10 cellular contexts compared by ENCODE assay signal in the genomic region with DNA sequence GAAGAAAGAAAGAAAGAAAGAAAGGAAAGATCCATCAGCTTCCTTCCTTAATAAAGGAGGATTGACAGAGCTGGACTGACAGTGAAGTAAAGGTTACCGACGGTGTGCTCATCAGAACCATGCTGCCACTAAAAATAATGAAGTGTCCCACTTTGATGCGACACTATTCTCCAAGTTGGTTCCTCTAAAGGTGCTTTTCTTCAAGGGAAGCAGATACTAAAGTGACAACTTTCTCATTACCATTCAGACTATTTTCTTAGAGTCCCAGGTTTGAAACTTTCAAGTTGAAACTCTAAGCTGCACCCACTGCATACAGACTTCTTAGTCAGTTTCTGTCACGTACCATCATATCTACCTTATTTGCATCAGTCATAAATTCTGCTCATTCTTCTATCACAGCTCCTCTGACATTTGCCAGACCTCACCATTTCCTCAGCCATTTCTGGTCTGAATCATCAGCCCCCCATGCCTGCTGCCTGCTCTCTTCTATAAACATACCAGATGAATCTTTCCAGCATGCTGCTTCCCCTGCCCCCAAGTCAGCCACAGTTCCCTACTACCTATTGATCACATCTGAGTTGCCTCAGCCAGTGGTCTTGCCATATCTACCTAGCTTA.
DNase-seq lines count a peak whose midpoint lies in the region; ATAC-seq and TF ChIP-seq lines count a peak whose summit lies in the region.
"Had no signal": no experiment of that assay in that cellular context is flagged by ENCODE, and none has a peak within 500 bp of the region (broad histone marks: within the 10 kb centered on the region; RNA-seq: fewer than 3 reads in every experiment).

No MANE protein-coding gene starts in this region.

- H3K4me1 ChIP-seq in heart right ventricle (peaks cover 6 to 53% (median 40%) of the 10 kb centered on the region in 9 donors), neuronal stem cell (ENCODE audit: control insufficient read depth in 2 of 2, insufficient read depth in 1 of 2, low read depth in 1 of 2, low read length in 2 of 2) (peaks cover 0 to 3% of the 10 kb centered on the region in 2 donors), Caco-2 (no peaks in the 10 kb centered on the region)

- no peaks in the 10 kb centered on the region for H3K4me1 Mint-ChIP-seq in Caco-2 (ENCODE audit: low read depth, unreplicated experiment)

- CTCF ChIA-PET in Caco-2 (lab: Charles Lee) = no interaction called here

- no peaks in the 10 kb centered on the region for H3K9me3 ChIP-seq in heart right ventricle
- no peaks in the 10 kb centered on the region for H3K9me3 ChIP-seq in neuronal stem cell (replicated peaks in 1 of 2; ENCODE audit: control insufficient read depth in 2 of 2, insufficient read depth in 1 of 2, low read depth in 1 of 2, low read length in 2 of 2)
- no peaks in the 10 kb centered on the region for H3K9me3 ChIP-seq in Caco-2

- no peaks in the 10 kb centered on the region for H3K36me3 Mint-ChIP-seq in Caco-2 (ENCODE audit: insufficient read depth, unreplicated experiment)

- peaks cover 4% of the 10 kb centered on the region for H3K27me3 Mint-ChIP-seq in Caco-2 (ENCODE audit: insufficient read depth, unreplicated experiment)

- intact Hi-C loops in heart right ventricle (cut with DNase I) (no loop called here), Caco-2 (cut with micrococcal nuclease; ENCODE audit: unreplicated experiment) (no loop called here)

- no peak overlapping the region for H3K9ac ChIP-seq in neuronal stem cell (ENCODE audit: low read depth, low read length, poor library complexity)

- H3K14ac ChIP-seq in neuronal stem cell (ENCODE audit: low read length) = no peak overlapping the region

- no peaks in the 10 kb centered on the region for H3K9me3 Mint-ChIP-seq in Caco-2 (ENCODE audit: unreplicated experiment)

- no peak overlapping the region for H2BK120ac ChIP-seq in neuronal stem cell (ENCODE audit: low read depth, low read length)

- no peak overlapping the region for H2AK5ac ChIP-seq in neuronal stem cell (ENCODE audit: low read depth, low read length)

- TF ChIP-seq CTCF in GM10266 (IDR thresholded peaks at IDR 0.05; ENCODE audit: control insufficient read depth, insufficient read depth, low read depth, missing control alignments) (no peak), heart right ventricle (IDR thresholded peaks at IDR 0.05) (no peak), Caco-2 (IDR thresholded peaks at IDR 0.05; ENCODE audit: insufficient read depth in 1 of 2, low read depth in 1 of 2, low read length in 1 of 2, severe bottlenecking in 1 of 2, unreplicated experiment in 1 of 2) (no peak)

- H3K36me3 ChIP-seq in heart right ventricle (no peaks in the 10 kb centered on the region), neuronal stem cell (replicated peaks in 1 of 2; ENCODE audit: control insufficient read depth in 2 of 2, insufficient read depth in 2 of 2, low read length in 2 of 2) (no peaks in the 10 kb centered on the region), Caco-2 (ENCODE audit: control insufficient read depth, insufficient read depth, low read length) (no peaks in the 10 kb centered on the region)

- no peak overlapping the region for H3K4me2 ChIP-seq in neuronal stem cell (ENCODE audit: insufficient read depth, low read length, poor library complexity, severe bottlenecking)

- BruUV-seq in Caco-2 (replicated peaks; lab: Mats Ljungman, UMichigan) = no TSS peak

- POLR2A ChIA-PET in Caco-2 (lab: Charles Lee) = no interaction called here

- H2BK5ac ChIP-seq in neuronal stem cell (ENCODE audit: low read length) = no peak overlapping the region

- no peak overlapping the region for H3K23ac ChIP-seq in neuronal stem cell (ENCODE audit: low read depth, low read length, poor library complexity)

- peak; percentile 81 for DNase-seq in GM10266 (ENCODE audit: extremely low spot score)
- DNase-seq in fibroblast of peridontal ligament (ENCODE audit: extremely low read depth) = peak; percentile 61
- no peak for DNase-seq in stimulated activated naive CD4-positive, alpha-beta T cell treated with Interleukin-2 at 50 U/mL for 16 hours (lab: John Stamatoyannopoulos, UW)
- no peak for DNase-seq in heart right ventricle
- no peak for DNase-seq in neuronal stem cell (ENCODE audit: low spot score)
- no peak for DNase-seq in Caco-2
- DNase-seq: NCI-H748 treated with DMSO at 0.1 percent for 48 hours had no signal

- no peak overlapping the region for H3K4ac ChIP-seq in neuronal stem cell (ENCODE audit: low read length)

- ATAC-seq in GM21367 (IDR thresholded peaks at IDR 0.05; ENCODE audit: unreplicated experiment) (peak; percentile 75), HG03378 (IDR thresholded peaks at IDR 0.05; ENCODE audit: unreplicated experiment) (peak; percentile 86), heart right ventricle (no peak)
- ATAC-seq: left lobe of liver had no signal

- no peak overlapping the region for H4K8ac ChIP-seq in neuronal stem cell (ENCODE audit: low read depth, low read length)

- H3K27ac Mint-ChIP-seq in Caco-2 (ENCODE audit: unreplicated experiment) = no peak overlapping the region

- no peak overlapping the region for H2BK15ac ChIP-seq in neuronal stem cell (ENCODE audit: low read length)

- H3K27me3 ChIP-seq in heart right ventricle = no peaks in the 10 kb centered on the region
- H3K27me3 ChIP-seq in neuronal stem cell (ENCODE audit: control insufficient read depth in 3 of 3, insufficient read depth in 3 of 3, low read depth in 1 of 3, low read length in 3 of 3) = no peaks in the 10 kb centered on the region
- H3K27me3 ChIP-seq in Caco-2 (replicated peaks; ENCODE audit: control insufficient read depth, insufficient read depth, low read length) = no peaks in the 10 kb centered on the region

- H3K27ac ChIP-seq in heart right ventricle = peak overlapping the region in 4 of 10 donors; percentile 38 to 77 (median 60)
- no peak overlapping the region for H3K27ac ChIP-seq in neuronal stem cell (replicated peaks; ENCODE audit: low read length)

- no peak overlapping the region for H4K91ac ChIP-seq in neuronal stem cell (ENCODE audit: low read depth, low read length, poor library complexity)

- no peak overlapping the region for H3K18ac ChIP-seq in neuronal stem cell (ENCODE audit: low read length)

- H3K4me3 ChIP-seq in heart right ventricle = no peak overlapping the region
- no peak overlapping the region for H3K4me3 ChIP-seq in neuronal stem cell (ENCODE audit: low read length in 2 of 2)
- no peak overlapping the region for H3K4me3 ChIP-seq in Caco-2 (ENCODE audit: low read depth, low read length)

- H2AFZ ChIP-seq in neuronal stem cell (ENCODE audit: low read length) = no peak overlapping the region

- H2BK12ac ChIP-seq in neuronal stem cell (ENCODE audit: low read length) = no peak overlapping the region

- H3K79me1 ChIP-seq in neuronal stem cell (ENCODE audit: low read depth, low read length) = no peaks in the 10 kb centered on the region

- H3K4me3 Mint-ChIP-seq in Caco-2 (ENCODE audit: unreplicated experiment) = no peak overlapping the region

- WGBS in heart right ventricle, 2 donors = 74 to 75% methylated on average over 4 of the region's 4 CpGs
- WGBS in neuronal stem cell (ENCODE audit: extremely low coverage in 2 of 2, insufficient read length in 2 of 2, insufficient replicate concordance in 1 of 2), 2 donors = no CpG with 5 or more reads among the region's 4 CpGs

Comparison
In these comparisons a context has a peak if more than half of its experiments do, and no peak if none do; other contexts are left out.
1. DNase-seq: peak in GM10266 (single experiment) and fibroblast of peridontal ligament (single experiment); none in stimulated activated naive CD4-positive, alpha-beta T cell treated with Interleukin-2 at 50 U/mL for 16 hours (single experiment), heart right ventricle (0 of 2), neuronal stem cell (single experiment) and Caco-2 (0 of 2).
2. ATAC-seq: peak in GM21367 (single experiment) and HG03378 (single experiment); none in heart right ventricle (0 of 8).